ENCODE assay signal across 8 cellular contexts in the genomic region with DNA sequence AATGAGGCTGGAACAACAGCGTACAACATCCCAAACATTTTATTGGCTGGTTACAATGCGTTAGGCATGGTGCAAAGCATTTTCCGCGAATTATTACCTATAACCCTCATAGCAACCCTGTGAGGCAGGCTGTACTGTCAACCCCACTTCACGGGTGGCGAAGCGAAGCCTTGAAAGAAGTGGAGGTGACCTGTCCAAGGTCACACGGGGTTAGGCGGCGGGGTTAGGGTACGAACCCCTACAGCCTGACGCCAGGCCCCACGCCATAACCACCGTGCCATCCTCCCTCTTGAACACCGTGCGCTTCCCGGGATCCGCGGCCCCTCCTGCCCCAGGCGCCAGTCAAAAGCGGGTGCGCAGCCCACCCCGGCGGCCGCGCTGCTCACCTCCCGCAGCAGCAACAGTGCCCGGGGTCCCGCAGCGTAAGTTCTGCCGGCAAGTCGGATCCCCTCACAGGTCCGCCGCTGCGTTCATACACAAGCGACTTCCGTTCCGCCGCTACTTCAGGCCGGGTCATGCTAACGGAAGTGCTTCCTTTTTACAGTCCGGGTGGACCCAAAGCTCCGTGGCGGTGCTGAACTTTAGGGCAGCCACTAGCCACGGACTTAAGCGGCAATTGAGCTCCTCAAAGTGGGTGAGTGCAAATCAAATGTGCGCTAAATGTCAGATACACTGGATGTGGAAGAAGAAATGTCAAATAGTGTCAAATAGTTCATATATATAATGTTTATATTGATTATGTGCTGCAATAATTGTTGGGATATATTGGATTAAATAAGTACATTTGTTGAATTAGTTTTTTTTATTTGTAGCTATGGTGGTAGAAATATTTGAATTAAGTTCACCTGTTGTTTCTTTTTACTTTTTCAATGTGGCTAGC. TPM values are rescaled to one million over a fixed set of nuclear protein-coding genes. Genes with fewer than 3 reads are reported as not detected.
DNase-seq lines count a peak whose midpoint lies in the region; ATAC-seq and TF ChIP-seq lines count a peak whose summit lies in the region.

A gene with protein sequence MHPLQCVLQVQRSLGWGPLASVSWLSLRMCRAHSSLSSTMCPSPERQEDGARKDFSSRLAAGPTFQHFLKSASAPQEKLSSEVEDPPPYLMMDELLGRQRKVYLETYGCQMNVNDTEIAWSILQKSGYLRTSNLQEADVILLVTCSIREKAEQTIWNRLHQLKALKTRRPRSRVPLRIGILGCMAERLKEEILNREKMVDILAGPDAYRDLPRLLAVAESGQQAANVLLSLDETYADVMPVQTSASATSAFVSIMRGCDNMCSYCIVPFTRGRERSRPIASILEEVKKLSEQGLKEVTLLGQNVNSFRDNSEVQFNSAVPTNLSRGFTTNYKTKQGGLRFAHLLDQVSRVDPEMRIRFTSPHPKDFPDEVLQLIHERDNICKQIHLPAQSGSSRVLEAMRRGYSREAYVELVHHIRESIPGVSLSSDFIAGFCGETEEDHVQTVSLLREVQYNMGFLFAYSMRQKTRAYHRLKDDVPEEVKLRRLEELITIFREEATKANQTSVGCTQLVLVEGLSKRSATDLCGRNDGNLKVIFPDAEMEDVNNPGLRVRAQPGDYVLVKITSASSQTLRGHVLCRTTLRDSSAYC (minus strand): TSS at position 478 of the 880 bp plus-strand sequence. CDS start 4,455 bp downstream, outside the sequence.

- H3K9me3 ChIP-seq in SU-DHL-6 (ENCODE audit: insufficient read depth, low read length) (no peaks in the 10 kb centered on the region), ovary (no peaks in the 10 kb centered on the region), thoracic aorta (no peaks in the 10 kb centered on the region)

- TF ChIP-seq EP300 in ovary (IDR thresholded peaks at IDR 0.05) = no peak

- DNase-seq in GDM1 (lab: John Stamatoyannopoulos, UW) = peak; percentile 82
- peak; percentile 81 for DNase-seq in NCI-H128 (lab: John Stamatoyannopoulos, UW; ENCODE audit: unreplicated experiment)
- DNase-seq in activated naive CD8-positive, alpha-beta T cell treated with anti-CD3 and anti-CD28 coated beads for 36 hours = peak; percentile 84
- DNase-seq in Right ventricle myocardium superior = peak; percentile 92
- DNase-seq in ovary = peak; percentile 77 to 89 (median 83)
- peak; percentile 49 for DNase-seq in thoracic aorta (ENCODE audit: low spot score)

- peaks cover 45% of the 10 kb centered on the region for H3K79me2 ChIP-seq in SU-DHL-6 (ENCODE audit: insufficient read depth, low read length)

- H3K27me3 Mint-ChIP-seq in activated naive CD8-positive, alpha-beta T cell treated with anti-CD3 and anti-CD28 coated beads for 36 hours = no peaks in the 10 kb centered on the region

- H3K9me3 Mint-ChIP-seq in activated naive CD8-positive, alpha-beta T cell treated with anti-CD3 and anti-CD28 coated beads for 36 hours = no peaks in the 10 kb centered on the region

- H3K4me2 ChIP-seq in SU-DHL-6 (ENCODE audit: low read depth, low read length, poor library complexity, severe bottlenecking) = peak within 1 kb of the TSS; percentile 80

- 0 to 1% (median 0%) methylated on average over 26 to 47 of the region's 47 CpGs for WGBS in ovary, 3 donors

- H3K4me3 ChIP-seq in SU-DHL-6 (ENCODE audit: insufficient read depth, low read length, poor library complexity, severe bottlenecking) = peak within 1 kb of the TSS; percentile 86
- peak within 1 kb of the TSS; percentile 95 for H3K4me3 ChIP-seq in ovary
- peak within 1 kb of the TSS; percentile 83 for H3K4me3 ChIP-seq in thoracic aorta

- H3K27me3 ChIP-seq in SU-DHL-6 (ENCODE audit: low read length) (no peaks in the 10 kb centered on the region), ovary (no peaks in the 10 kb centered on the region), thoracic aorta (replicated peaks; ENCODE audit: insufficient read depth) (no peaks in the 10 kb centered on the region)

- peak within 1 kb of the TSS; percentile 69 for H2AFZ ChIP-seq in SU-DHL-6 (ENCODE audit: low read depth, low read length, severe bottlenecking)

- H3K27ac ChIP-seq in SU-DHL-6 (ENCODE audit: low read depth, low read length) (peak within 1 kb of the TSS; percentile 56), ovary (peak within 1 kb of the TSS; percentile 53 to 58), thoracic aorta (peak within 1 kb of the TSS; percentile 8 to 26)

- no peaks in the 10 kb centered on the region for H3K9me2 ChIP-seq in SU-DHL-6 (replicated peaks; ENCODE audit: insufficient read depth, low read length)

- intact Hi-C loops in Right ventricle myocardium superior (cut with DNase I) (no loop called here), ovary (cut with DNase I) (no loop called here)

- H3K4me1 Mint-ChIP-seq in activated naive CD8-positive, alpha-beta T cell treated with anti-CD3 and anti-CD28 coated beads for 36 hours = peaks cover 45% of the 10 kb centered on the region

- H3K9ac ChIP-seq in SU-DHL-6 (ENCODE audit: low read length) = peak within 1 kb of the TSS; percentile 74

- no peaks in the 10 kb centered on the region for H3K36me3 ChIP-seq in SU-DHL-6 (ENCODE audit: low read length)
- no peaks in the 10 kb centered on the region for H3K36me3 ChIP-seq in ovary
- peaks cover 3% of the 10 kb centered on the region for H3K36me3 ChIP-seq in thoracic aorta

- no peak for TF ChIP-seq CTCF in SU-DHL-6 (IDR thresholded peaks at IDR 0.05; ENCODE audit: insufficient read depth, low read length, poor library complexity, severe bottlenecking)
- no peak for TF ChIP-seq CTCF in ovary (IDR thresholded peaks at IDR 0.05)
- TF ChIP-seq CTCF in thoracic aorta (IDR thresholded peaks at IDR 0.05) = no peak

- peak within 1 kb of the TSS; percentile 95 for H3K4me3 Mint-ChIP-seq in activated naive CD8-positive, alpha-beta T cell treated with anti-CD3 and anti-CD28 coated beads for 36 hours

- no peaks in the 10 kb centered on the region for H4K20me1 ChIP-seq in SU-DHL-6 (ENCODE audit: low read depth, low read length)

- H3K27ac Mint-ChIP-seq in activated naive CD8-positive, alpha-beta T cell treated with anti-CD3 and anti-CD28 coated beads for 36 hours = peak within 1 kb of the TSS; percentile 89

- peaks cover 3% of the 10 kb centered on the region for H3K36me3 Mint-ChIP-seq in activated naive CD8-positive, alpha-beta T cell treated with anti-CD3 and anti-CD28 coated beads for 36 hours

- peaks cover 7% of the 10 kb centered on the region for H3K4me1 ChIP-seq in ovary (ENCODE audit: insufficient read depth)
- H3K4me1 ChIP-seq in thoracic aorta (ENCODE audit: control insufficient read depth in 1 of 2, low read depth in 2 of 2) = peaks cover 13 to 29% of the 10 kb centered on the region in 2 donors

- TF ChIP-seq POLR2A in ovary (IDR thresholded peaks at IDR 0.05) = peak; percentile 49

- H3F3A ChIP-seq in SU-DHL-6 (ENCODE audit: insufficient read depth) = 0 out of 2 replicates have a peak, but pooled peaks cover 7% of the 10 kb centered on the region

- ATAC-seq in HG02588 (IDR thresholded peaks at IDR 0.05; ENCODE audit: unreplicated experiment) = peak; percentile 83
- peak; percentile 95 for ATAC-seq in Right ventricle myocardium superior (ENCODE audit: poor library complexity)
- peak; percentile 88 for ATAC-seq in thoracic aorta (ENCODE audit: insufficient number of reproducible peaks, low FRiP score, low read depth)

RNA-seq across cellular contexts. Expression of the gene that starts here (rescaled TPM):
- total RNA-seq in activated naive CD8-positive, alpha-beta T cell treated with anti-CD3 and anti-CD28 coated beads for 36 hours = 10 to 100 TPM; 41.0 to 42.3 TPM
- total RNA-seq in Right ventricle myocardium superior (19.8 TPM), ovary (10 to 100 TPM; 17.3 to 23.5 (median 19.4) TPM), thoracic aorta (10 to 100 TPM; 26.2 to 26.3 TPM)
- polyA plus RNA-seq in ovary = 10 to 100 TPM; 18.4 to 31.9 TPM

Comparison
In these comparisons a context has a peak if more than half of its experiments do, and no peak if none do; other contexts are left out.
1. Peak in every context shown above with its lines: DNase-seq, ATAC-seq, H3K4me3 ChIP-seq and H3K27ac ChIP-seq.